14 cellular contexts compared by ENCODE assay signal in the genomic region with DNA sequence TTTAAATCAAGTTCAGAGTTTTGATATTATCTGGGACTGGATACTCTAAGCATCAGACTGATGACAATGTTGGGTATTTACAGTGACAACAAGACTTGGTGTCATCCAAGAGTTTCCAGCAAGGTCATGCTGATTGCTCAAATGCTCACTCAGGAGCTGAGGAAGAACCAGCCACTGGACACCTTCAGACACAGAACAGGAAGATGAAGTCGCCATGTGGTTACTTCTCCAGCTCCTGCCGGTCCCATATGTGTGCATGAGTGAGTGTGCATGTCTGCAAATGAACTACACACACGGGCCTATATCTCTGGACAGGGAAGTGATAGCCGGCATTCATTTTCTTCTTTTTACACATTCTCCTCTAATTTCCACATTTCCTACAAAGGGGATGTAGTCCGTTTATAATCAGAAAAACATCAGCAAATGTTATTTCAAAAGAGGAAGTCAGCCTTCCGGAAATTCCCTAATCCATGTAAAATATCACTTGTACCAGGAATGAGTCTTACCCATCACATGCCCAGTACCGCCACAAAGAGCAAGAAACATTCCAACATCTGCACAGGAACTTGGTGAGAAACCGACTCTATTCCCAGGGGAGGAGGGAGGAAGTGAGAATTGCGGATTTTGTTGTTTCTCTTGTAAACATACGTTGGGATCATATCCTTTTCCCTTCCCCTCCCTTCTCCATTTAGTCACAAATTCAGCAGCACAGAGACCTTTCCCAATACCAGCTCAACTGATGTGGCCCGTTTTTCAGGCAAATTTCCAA. TPM values are rescaled to one million over a fixed set of nuclear protein-coding genes. Genes with fewer than 3 reads are reported as not detected.
DNase-seq lines count a peak whose midpoint lies in the region; ATAC-seq, FAIRE-seq and TF ChIP-seq lines count a peak whose summit lies in the region.
"Had no signal": no experiment of that assay in that cellular context is flagged by ENCODE, and none has a peak within 500 bp of the region (broad histone marks: within the 10 kb centered on the region; RNA-seq: fewer than 3 reads in every experiment).

No MANE protein-coding gene starts in this region.

- TF ChIP-seq POLR2A in right lobe of liver (IDR thresholded peaks at IDR 0.05) (no peak), HepG2 (IDR thresholded peaks at IDR 0.05; ENCODE audit: insufficient read depth in 1 of 2, low read depth in 2 of 2, low read length in 2 of 2) (no peak), tibial nerve (IDR thresholded peaks at IDR 0.05) (no peak)

- H3K36me3 ChIP-seq in right lobe of liver (no peaks in the 10 kb centered on the region), HepG2 (replicated peaks in 1 of 2; ENCODE audit: control insufficient read depth in 1 of 2, insufficient read depth in 2 of 2, low read length in 2 of 2) (no peaks in the 10 kb centered on the region), left ventricle myocardium inferior (no peaks in the 10 kb centered on the region), tibial nerve (no peaks in the 10 kb centered on the region)
- H3K36me3 ChIP-seq: thyroid gland had no signal

- FAIRE-seq in HepG2 (lab: Jason Lieb, UNC) = no peak

- TF ChIP-seq EP300 in HepG2 (IDR thresholded peaks at IDR 0.05; ENCODE audit: low read depth in 2 of 2, low read length in 2 of 2) (no peak), HepG2 (CRISPR knock-in tag; IDR thresholded peaks at IDR 0.05; ENCODE audit: borderline replicate concordance) (no peak), tibial nerve (IDR thresholded peaks at IDR 0.05) (peak in 1 of 2 donors; percentile 67)

- 34% methylated on average over 11 of the region's 11 CpGs for WGBS in right lobe of liver (ENCODE audit: insufficient coverage, low coverage, low lambda C conversion rate, missing lambda C conversion rate)
- 43% methylated on average over 11 of the region's 11 CpGs for WGBS in HepG2 (ENCODE audit: low lambda C conversion rate)
- WGBS in tibial nerve, 2 donors = 42 to 43% methylated on average over 11 of the region's 11 CpGs

- H3K27ac ChIP-seq in right lobe of liver (peak overlapping the region in 1 of 3 donors; percentile 24), HepG2 (ENCODE audit: extremely low read length, insufficient read depth, low read length) (no peak overlapping the region), left ventricle myocardium inferior (replicated peaks) (peak overlapping the region; percentile 72), tibial nerve (peak overlapping the region in 2 of 4 donors; percentile 3 to 22)

- H3K4me3 ChIP-seq in right lobe of liver (no peak overlapping the region), HepG2 (replicated peaks in 1 of 3; ENCODE audit: insufficient read depth in 1 of 3, low read depth in 2 of 3, low read length in 3 of 3) (no peak overlapping the region), WI38 (ENCODE audit: low read depth, low read length) (peak overlapping the region; percentile 20), left ventricle myocardium inferior (no peak overlapping the region), tibial nerve (no peak overlapping the region)
- H3K4me3 ChIP-seq: thyroid gland had no signal

- no peak overlapping the region for H3K4me2 ChIP-seq in HepG2 (ENCODE audit: low read depth, low read length)

- CTCF ChIA-PET in HepG2 (lab: Yijun Ruan, JAX; ENCODE audit: low intra/inter-chr PET ratio, low total read pairs) = no interaction called here

- no peaks in the 10 kb centered on the region for H3K79me2 ChIP-seq in HepG2 (ENCODE audit: insufficient read depth, low read length)

- peaks cover 0 to 9% (median 0%) of the 10 kb centered on the region in 4 donors for H3K4me1 ChIP-seq in right lobe of liver
- H3K4me1 ChIP-seq in HepG2 (ENCODE audit: insufficient read depth, low read length) = peaks cover 18% of the 10 kb centered on the region; the same call in 1 of the 2 replicates
- H3K4me1 ChIP-seq in left ventricle myocardium inferior = peaks cover 24% of the 10 kb centered on the region
- peaks cover 0 to 20% (median 4%) of the 10 kb centered on the region in 4 donors for H3K4me1 ChIP-seq in tibial nerve

- no peak overlapping the region for H2AFZ ChIP-seq in HepG2 (ENCODE audit: low read length)

- no peaks in the 10 kb centered on the region for H4K20me1 ChIP-seq in HepG2 (ENCODE audit: insufficient read depth, low read length)

- BruUV-seq in HepG2 (replicated peaks; lab: Mats Ljungman, UMichigan) = no TSS peak

- DNase-seq in right lobe of liver (no peak), HepG2 (ENCODE audit: low spot score) (no peak), left ventricle myocardium inferior (no peak), tibial nerve (ENCODE audit: low spot score in 2 of 2) (no peak), middle frontal gyrus (ENCODE audit: extremely low spot score, low spot score) (no peak), activated gamma-delta T cell (lab: John Stamatoyannopoulos, UW) (no peak)
- DNase-seq: activated CD4-positive, alpha-beta T cell treated with anti-CD3 and anti-CD28 coated beads, Interleukin-2, amount 50 U/mL, for 48 hours; caudate nucleus; CD4-positive, alpha-beta memory T cell; immature natural killer cell; thyroid gland had no signal

- in situ Hi-C loops in HepG2 (cut with HindIII; ENCODE audit: extremely low pct_ligation_motif_present, low pct_unique_long_range_greater_than_20kb) = no loop called here

- no peak overlapping the region for H3K9ac ChIP-seq in HepG2 (ENCODE audit: insufficient read depth, low read depth, low read length)

- TF ChIP-seq RAD21 in HepG2 (CRISPR knock-in tag; IDR thresholded peaks at IDR 0.05) = no peak

- intact Hi-C loops in right lobe of liver (cut with DNase I) (no loop called here), HepG2 (cut with micrococcal nuclease; ENCODE audit: unreplicated experiment) (no loop called here), left ventricle myocardium inferior (cut with micrococcal nuclease) (no loop called here)

- peak; percentile 43 to 68 (median 56) for ATAC-seq in right lobe of liver
- ATAC-seq in HepG2 = no peak; the same call in 2 of the 3 replicates
- no peak for ATAC-seq in GM19463 (IDR thresholded peaks at IDR 0.05; ENCODE audit: unreplicated experiment)

- no peak for TF ChIP-seq CTCF in right lobe of liver (IDR thresholded peaks at IDR 0.05)
- no peak for TF ChIP-seq CTCF in HepG2 (CRISPR knock-in tag; IDR thresholded peaks at IDR 0.05)
- no peak for TF ChIP-seq CTCF in WI38 (IDR thresholded peaks at IDR 0.05; ENCODE audit: low read depth, low read length)
- TF ChIP-seq CTCF in left ventricle myocardium inferior (IDR thresholded peaks at IDR 0.05; ENCODE audit: borderline replicate concordance) = no peak
- TF ChIP-seq CTCF in tibial nerve (IDR thresholded peaks at IDR 0.05) = no peak

- no peaks in the 10 kb centered on the region for H3K9me3 ChIP-seq in right lobe of liver
- H3K9me3 ChIP-seq in HepG2 (ENCODE audit: low read length) = no peaks in the 10 kb centered on the region
- no peaks in the 10 kb centered on the region for H3K9me3 ChIP-seq in left ventricle myocardium inferior (replicated peaks)
- no peaks in the 10 kb centered on the region for H3K9me3 ChIP-seq in tibial nerve
- H3K9me3 ChIP-seq: thyroid gland had no signal

- H3K27me3 ChIP-seq in right lobe of liver = no peaks in the 10 kb centered on the region
- peaks cover 5 to 56% of the 10 kb centered on the region in 2 experiments; a peak in 4 of 5 replicates for H3K27me3 ChIP-seq in HepG2 (ENCODE audit: control insufficient read depth in 1 of 2, insufficient read depth in 2 of 2, low read length in 2 of 2)
- H3K27me3 ChIP-seq in left ventricle myocardium inferior (ENCODE audit: low read depth) = no peaks in the 10 kb centered on the region
- no peaks in the 10 kb centered on the region for H3K27me3 ChIP-seq in tibial nerve
- H3K27me3 ChIP-seq: thyroid gland had no signal

- POLR2A ChIA-PET in HepG2 (lab: Yijun Ruan, JAX) = no interaction called here

TF ChIP-seq in HepG2, 621 proteins besides CTCF, POLR2A, EP300 and RAD21:
- no peak for TF ChIP-seq ZNF432 (CRISPR knock-in tag; IDR thresholded peaks at IDR 0.05; ENCODE audit: borderline replicate concordance)
- no peak for TF ChIP-seq TCF7 (IDR thresholded peaks at IDR 0.05; ENCODE audit: low read depth)
- TF ChIP-seq MATR3 (CRISPR knock-in tag; IDR thresholded peaks at IDR 0.05) = no peak
- TF ChIP-seq CENPX (CRISPR knock-in tag; IDR thresholded peaks at IDR 0.05) = no peak
- no peak for TF ChIP-seq MXD4 (CRISPR knock-in tag; IDR thresholded peaks at IDR 0.05)
- no peak for TF ChIP-seq ZSCAN29 (CRISPR knock-in tag; conservative IDR thresholded peaks at IDR 0.05)
- no peak for TF ChIP-seq ZNF282 (IDR thresholded peaks at IDR 0.05; ENCODE audit: partially characterized antibody)

RNA-seq across cellular contexts. Expression of a gene that starts 10.8 kb away (rescaled TPM):
- total RNA-seq in right lobe of liver (not detected), HepG2 (2016; rRNA removed; fragmentation: Illumina TruSeq; extraction: Trizol) (not detected in 2 replicates), left ventricle myocardium inferior (not detected), tibial nerve (1 to 10 TPM; 1.4 to 6.9 (median 3.9) TPM)
- total RNA-seq in HepG2 (2016; cell fraction: cytosol; rRNA removed; fragmentation: Illumina TruSeq; extraction: Trizol; ENCODE audit: low read depth) = not detected in 2 replicates
- total RNA-seq in HepG2 (2016; cell fraction: insoluble cytoplasmic fraction; rRNA removed; fragmentation: Illumina TruSeq; extraction: Trizol) = not detected in 2 replicates
- total RNA-seq in HepG2 (2016; cell fraction: membrane; rRNA removed; fragmentation: Illumina TruSeq; extraction: Trizol) = not detected in 2 replicates
- total RNA-seq in HepG2 (2016; cell fraction: nucleus; rRNA removed; fragmentation: Illumina TruSeq; extraction: Trizol) = not detected in 2 replicates
- polyA plus RNA-seq in HepG2 (2011; rRNA removed) = not detected in 2 replicates
- not detected in 2 replicates for polyA plus RNA-seq in HepG2 (2011; cell fraction: cytosol; rRNA removed)
- polyA plus RNA-seq in HepG2 (2011; cell fraction: nucleus; rRNA removed) = not detected in 2 replicates
- polyA plus RNA-seq in HepG2 (2012) = not detected in 2 replicates
- not detected in 2 replicates for polyA plus RNA-seq in HepG2 (2016; cell fraction: cytosol; fragmentation: Illumina TruSeq; extraction: Trizol; ENCODE audit: low read depth)
- polyA plus RNA-seq in HepG2 (2016; cell fraction: insoluble cytoplasmic fraction; fragmentation: Illumina TruSeq; extraction: Trizol; ENCODE audit: low read depth) = not detected in 2 replicates
- not detected in 2 replicates for polyA plus RNA-seq in HepG2 (2016; cell fraction: membrane; fragmentation: Illumina TruSeq; extraction: Trizol; ENCODE audit: low read depth)
- polyA plus RNA-seq in HepG2 (2016; cell fraction: nucleus; fragmentation: Illumina TruSeq; extraction: Trizol; ENCODE audit: insufficient read depth, low read depth) = not detected in 2 replicates
- polyA minus RNA-seq in HepG2 (2011; rRNA and poly(A)+ RNA removed; ENCODE audit: low replicate concordance) = not detected in 2 replicates
- polyA minus RNA-seq in HepG2 (2011; cell fraction: cytosol; rRNA and poly(A)+ RNA removed) = not detected in 2 replicates
- not detected in 2 replicates for polyA minus RNA-seq in HepG2 (2011; cell fraction: nucleus; rRNA and poly(A)+ RNA removed)
- total RNA-seq: OCI-LY7 had no signal
- polyA plus RNA-seq: CD4-positive, alpha-beta memory T cell; immature natural killer cell had no signal

Comparison
In these comparisons a context has a peak if more than half of its experiments do, and no peak if none do; other contexts are left out.
1. ATAC-seq: peak in right lobe of liver (4 of 4); none in HepG2 (single experiment) and GM19463 (single experiment).